ENCODE assay signal across 7 cellular contexts in the genomic region with DNA sequence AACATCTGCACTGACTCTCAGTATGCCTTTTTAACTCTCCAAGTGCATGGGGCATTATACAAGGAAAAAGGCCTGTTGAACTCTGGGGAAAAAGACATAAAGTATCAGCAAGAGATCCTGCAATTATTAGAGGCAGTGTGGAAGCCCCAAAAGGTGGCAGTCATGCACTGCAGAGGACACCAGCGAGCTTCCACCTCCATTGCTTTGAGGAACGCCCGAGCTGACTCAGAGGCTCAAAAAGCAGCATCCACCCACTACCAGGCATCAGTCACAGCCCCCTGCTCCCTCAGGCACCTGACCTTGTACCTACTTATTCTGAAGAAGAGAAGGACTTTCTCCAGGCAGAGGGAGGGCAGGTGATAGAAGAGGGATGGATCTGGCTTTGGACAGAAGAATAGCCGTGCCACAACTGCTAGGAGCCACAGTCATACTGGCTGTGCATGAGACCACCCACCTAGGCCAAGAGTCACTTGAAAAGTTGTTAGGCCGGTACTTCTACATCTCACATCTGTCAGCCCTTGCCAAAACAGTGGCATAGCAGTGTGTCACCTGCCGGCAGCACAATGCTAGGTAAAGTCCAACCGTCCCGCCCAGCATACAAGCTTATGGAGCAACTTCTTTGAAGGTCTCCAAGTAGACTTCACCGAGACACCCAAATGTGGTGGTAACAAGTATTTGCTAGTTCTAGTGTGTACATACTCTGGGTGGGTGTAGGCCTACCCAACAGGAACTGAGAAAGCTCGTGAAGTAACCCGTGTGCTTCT.
DNase-seq lines count a peak whose midpoint lies in the region; ATAC-seq and TF ChIP-seq lines count a peak whose summit lies in the region.
"Not testable (repeated sequence)": the region's sequence is repeated elsewhere in the genome, so short reads cannot be mapped to it uniquely, and the experiment has no call there.

No MANE protein-coding gene starts in this region.

- not testable (repeated sequence) for H3K36me3 Mint-ChIP-seq in H9 (ENCODE audit: insufficient read depth in 1 of 3, low read depth in 3 of 3); chondrocyte (ENCODE audit: low read depth)

- H3K4me3 Mint-ChIP-seq in H9; chondrocyte (ENCODE audit: unreplicated experiment): not testable (repeated sequence)

- H2BK120ac ChIP-seq in H9 (ENCODE audit: low read depth, low read length, poor library complexity, severe bottlenecking): not testable (repeated sequence)

- H3K56ac ChIP-seq in H9 (ENCODE audit: insufficient read length, low read depth, low read length): not testable (repeated sequence)

- WGBS in H9 (ENCODE audit: extremely low coverage, insufficient read length, low lambda C conversion rate): no CpG with 5 or more reads among the region's 11 CpGs
- 77 to 78% methylated on average over 11 of the region's 11 CpGs for WGBS in heart right ventricle, 2 donors
- WGBS in liver: 74% methylated on average over 11 of the region's 11 CpGs
- 67% methylated on average over 11 of the region's 11 CpGs for WGBS in smooth muscle cell (ENCODE audit: low lambda C conversion rate)

- H2AFZ ChIP-seq in H9 (ENCODE audit: low read length); smooth muscle cell (ENCODE audit: low read depth): not testable (repeated sequence)

- H3K36me3 ChIP-seq in heart right ventricle; liver (ENCODE audit: control insufficient read depth in 4 of 4, insufficient read depth in 3 of 4, low read depth in 1 of 4, low read length in 3 of 4); smooth muscle cell (ENCODE audit: low read depth): not testable (repeated sequence)

- not testable (repeated sequence) for H3K27ac ChIP-seq in H9 (ENCODE audit: insufficient read length, low read depth, low read length); heart right ventricle; liver (ENCODE audit: low read depth in 1 of 2, low read length in 2 of 2); smooth muscle cell (ENCODE audit: low read depth)

- H2BK20ac ChIP-seq in H9 (ENCODE audit: low read depth, low read length, poor library complexity, severe bottlenecking): not testable (repeated sequence)

- H2BK5ac ChIP-seq in H9 (ENCODE audit: insufficient read length, low read length): not testable (repeated sequence)

- not testable (repeated sequence) for H3K4ac ChIP-seq in H9 (ENCODE audit: low read depth, low read length)

- not testable (repeated sequence) for H4K91ac ChIP-seq in H9 (ENCODE audit: insufficient read length, low read depth, low read length)

- H2BK15ac ChIP-seq in H9 (ENCODE audit: low read depth, low read length): not testable (repeated sequence)

- intact Hi-C loops in heart right ventricle (cut with DNase I): not testable (repeated sequence)

- not testable (repeated sequence) for ATAC-seq in heart right ventricle

- H3K14ac ChIP-seq in H9 (ENCODE audit: insufficient read depth, low read length): not testable (repeated sequence)

- H3K79me2 ChIP-seq in H9 (ENCODE audit: insufficient read depth, low read length); smooth muscle cell (ENCODE audit: low read depth): not testable (repeated sequence)

- not testable (repeated sequence) for H3K23me2 ChIP-seq in H9 (ENCODE audit: insufficient read length, low read depth, low read length, poor library complexity, severe bottlenecking)

- not testable (repeated sequence) for H3K4me1 ChIP-seq in H9 (ENCODE audit: insufficient read depth, low read length); heart right ventricle; liver (ENCODE audit: control insufficient read depth in 4 of 4, insufficient read depth in 4 of 4, low read length in 3 of 4); smooth muscle cell (ENCODE audit: low read depth)

- not testable (repeated sequence) for H3K4me2 ChIP-seq in H9 (ENCODE audit: insufficient read depth, insufficient read length, low read length); smooth muscle cell

- not testable (repeated sequence) for H3K27me3 ChIP-seq in H9 (ENCODE audit: insufficient read depth, low read length); heart right ventricle; liver (ENCODE audit: control insufficient read depth in 4 of 4, insufficient read depth in 4 of 4, low read length in 3 of 4); smooth muscle cell (ENCODE audit: low read depth)

- DNase-seq in H9: peak; percentile 44
- peak; percentile 51 for DNase-seq in NCI-H69 (lab: John Stamatoyannopoulos, UW)
- DNase-seq in SIG-M5 treated with dmso at 0.1 percent for 504 hours (lab: John Stamatoyannopoulos, UW; ENCODE audit: unreplicated experiment): peak; percentile 3
- DNase-seq in chondrocyte (ENCODE audit: low spot score); heart right ventricle; smooth muscle cell (lab: John Stamatoyannopoulos, UW; ENCODE audit: unreplicated experiment): not testable (repeated sequence)

- not testable (repeated sequence) for H3K9me3 ChIP-seq in H9 (ENCODE audit: control insufficient read depth, low read depth, low read length); heart right ventricle; liver (ENCODE audit: control insufficient read depth in 4 of 4, low read length in 3 of 4); smooth muscle cell (replicated peaks; ENCODE audit: low read depth)

- not testable (repeated sequence) for H4K5ac ChIP-seq in H9 (ENCODE audit: insufficient read length, low read depth, low read length)

- H3K18ac ChIP-seq in H9 (ENCODE audit: insufficient read length, low read depth, low read length): not testable (repeated sequence)

- not testable (repeated sequence) for H2AK5ac ChIP-seq in H9 (ENCODE audit: insufficient read length, low read length)

- not testable (repeated sequence) for H3T11ph ChIP-seq in H9 (ENCODE audit: low read length)

- not testable (repeated sequence) for H3K9ac ChIP-seq in H9 (ENCODE audit: extremely low read depth, insufficient read length, low read length); liver (ENCODE audit: low read depth in 1 of 2, low read length in 2 of 2); smooth muscle cell (ENCODE audit: low read depth)

- not testable (repeated sequence) for H3K9me3 Mint-ChIP-seq in H9
- peaks cover 18% of the 10 kb centered on the region for H3K9me3 Mint-ChIP-seq in chondrocyte (ENCODE audit: low read depth)

- TF ChIP-seq RAD21 in liver (IDR thresholded peaks at IDR 0.05): peak; percentile 30 to 52

- H3K27me3 Mint-ChIP-seq in H9 (ENCODE audit: low read depth); chondrocyte (ENCODE audit: low read depth): not testable (repeated sequence)

- H3K4me3 ChIP-seq in heart right ventricle; liver (ENCODE audit: low read depth in 1 of 3, low read length in 3 of 3); smooth muscle cell: not testable (repeated sequence)

- not testable (repeated sequence) for H3K79me1 ChIP-seq in H9 (ENCODE audit: insufficient read depth, low read depth, low read length, poor library complexity, severe bottlenecking)

- not testable (repeated sequence) for H4K20me1 ChIP-seq in H9 (ENCODE audit: control insufficient read depth, insufficient read depth, insufficient read length); smooth muscle cell (ENCODE audit: low read depth)

- not testable (repeated sequence) for H2BK12ac ChIP-seq in H9 (ENCODE audit: insufficient read length, low read depth, low read length)

- H3K23ac ChIP-seq in H9 (ENCODE audit: insufficient read length, low read depth, low read length): not testable (repeated sequence)

- not testable (repeated sequence) for H3K27ac Mint-ChIP-seq in H9; chondrocyte (ENCODE audit: unreplicated experiment)

- H3K4me1 Mint-ChIP-seq in H9; chondrocyte (ENCODE audit: low read depth): not testable (repeated sequence)

- not testable (repeated sequence) for H4K8ac ChIP-seq in H9 (replicated peaks; ENCODE audit: insufficient read length, low read depth, low read length)

- TF ChIP-seq CTCF in H9 (conservative IDR thresholded peaks at IDR 0.05) (peak; percentile 51; the same call in 2 of the 3 replicates), chondrocyte (IDR thresholded peaks at IDR 0.05) (peak; percentile 25), heart right ventricle (IDR thresholded peaks at IDR 0.05) (peak in 6 of 9 donors; percentile 24 to 41 (median 30)), smooth muscle cell (IDR thresholded peaks at IDR 0.05; ENCODE audit: borderline replicate concordance, insufficient read depth, poor library complexity, severe bottlenecking) (peak; percentile 31)
- TF ChIP-seq CTCF in liver (IDR thresholded peaks at IDR 0.05; ENCODE audit: low read depth, low read length, missing input control): not testable (repeated sequence)

- H3F3A ChIP-seq in smooth muscle cell (ENCODE audit: low read depth): not testable (repeated sequence)
